ENCODE assay signal across 14 cellular contexts in the genomic region with DNA sequence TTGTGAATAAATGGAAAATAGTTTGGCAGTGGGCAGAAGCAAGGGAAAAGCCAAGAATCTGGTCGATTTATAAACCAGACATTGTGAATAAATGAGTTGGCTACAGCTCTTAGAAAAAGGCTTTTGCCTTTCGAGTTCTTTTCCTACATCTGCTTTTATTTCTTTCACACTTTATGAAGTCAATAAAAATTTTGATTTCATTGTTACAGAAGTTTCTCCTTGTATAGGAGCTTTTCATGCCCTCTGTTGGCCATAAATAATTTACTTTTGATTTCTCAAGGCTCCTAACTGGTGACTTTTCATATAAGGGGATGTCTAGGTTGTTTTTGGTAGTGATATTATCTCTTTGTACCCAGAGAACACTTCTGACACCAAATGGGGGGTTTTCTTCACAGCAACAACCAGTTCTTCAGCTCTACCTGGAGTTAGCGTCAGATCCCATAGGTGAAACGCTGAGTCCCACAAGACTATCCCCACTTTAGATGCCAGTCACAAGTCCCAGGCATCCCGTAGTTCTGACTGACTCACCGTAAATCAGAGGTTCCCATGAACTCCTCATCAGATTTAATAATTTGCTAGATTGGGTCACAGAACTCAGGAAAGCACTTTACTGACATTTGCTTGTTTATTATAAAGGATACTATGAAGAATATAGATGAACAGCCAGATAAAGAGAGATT.
DNase-seq lines count a peak whose midpoint lies in the region; TF ChIP-seq lines count a peak whose summit lies in the region.
"Had no signal": no experiment of that assay in that cellular context is flagged by ENCODE, and none has a peak within 500 bp of the region (broad histone marks: within the 10 kb centered on the region; RNA-seq: fewer than 3 reads in every experiment).

No MANE protein-coding gene starts in this region.

- H3K27me3 Mint-ChIP-seq in osteocyte (ENCODE audit: unreplicated experiment) = no peaks in the 10 kb centered on the region
- H3K27me3 Mint-ChIP-seq in type B pancreatic cell = no peaks in the 10 kb centered on the region

- peak overlapping the region; percentile 63 for H3K27ac ChIP-seq in PC-9
- peak overlapping the region in 3 of 4 donors; percentile 4 to 72 (median 38) for H3K27ac ChIP-seq in esophagus squamous epithelium
- H3K27ac ChIP-seq in Peyer's patch = no peak overlapping the region

- H4K20me1 ChIP-seq in PC-9 (ENCODE audit: insufficient read depth) = no peaks in the 10 kb centered on the region

- H3K79me2 ChIP-seq in PC-9 (ENCODE audit: low read depth) = peaks cover 5% of the 10 kb centered on the region; the same call in 1 of the 2 replicates

- DNase-seq in PC-9 (no peak), esophagus squamous epithelium (lab: John Stamatoyannopoulos, UW) (no peak), osteocyte (ENCODE audit: extremely low spot score, unreplicated experiment) (no peak), type B pancreatic cell (ENCODE audit: extremely low spot score, unreplicated experiment) (no peak), HAP-1 (ENCODE audit: low spot score in 2 of 2) (no peak), Peyer's patch (no peak)
- no peak for DNase-seq in stimulated activated CD4-positive, alpha-beta T cell treated with anti-CD3 and anti-CD28 coated beads, Interleukin-12 subunit alpha, Interleukin-12 subunit beta, amount 100 ng/mL, for 4 hours
- DNase-seq: CD8-positive, alpha-beta memory T cell; GDM1; NCI-H1930; NCI-H774; SHP77; stimulated activated CD4-positive, alpha-beta T cell treated with anti-CD3 and anti-CD28 coated beads, Interleukin-2, amount 100 ng/mL, for 24 hours had no signal

- H3K4me1 ChIP-seq in PC-9 (replicated peaks; ENCODE audit: insufficient read depth) (peaks cover 26% of the 10 kb centered on the region), esophagus squamous epithelium (peaks cover 4 to 78% (median 24%) of the 10 kb centered on the region in 3 donors), HAP-1 (peaks cover 19% of the 10 kb centered on the region), Peyer's patch (peaks cover 0 to 45% (median 0%) of the 10 kb centered on the region in 4 donors)

- H3K4me3 Mint-ChIP-seq in osteocyte (ENCODE audit: unreplicated experiment) (no peak overlapping the region), type B pancreatic cell (no peak overlapping the region)
- H3K4me3 Mint-ChIP-seq: CD8-positive, alpha-beta memory T cell; memory B cell had no signal

- H3K9me3 Mint-ChIP-seq in osteocyte (ENCODE audit: unreplicated experiment) (no peaks in the 10 kb centered on the region), type B pancreatic cell (no peaks in the 10 kb centered on the region)
- H3K9me3 Mint-ChIP-seq: CD8-positive, alpha-beta memory T cell; memory B cell had no signal

- no peak overlapping the region for H3K4me3 ChIP-seq in PC-9
- no peak overlapping the region for H3K4me3 ChIP-seq in esophagus squamous epithelium
- H3K4me3 ChIP-seq in HAP-1 = no peak overlapping the region
- H3K4me3 ChIP-seq in Peyer's patch = no peak overlapping the region

- H3K36me3 Mint-ChIP-seq in osteocyte (ENCODE audit: unreplicated experiment) (peaks cover 3% of the 10 kb centered on the region), type B pancreatic cell (peaks cover 11% of the 10 kb centered on the region)
- H3K36me3 Mint-ChIP-seq: CD8-positive, alpha-beta memory T cell; memory B cell had no signal

- H3K36me3 ChIP-seq in PC-9 (ENCODE audit: low read depth) (no peaks in the 10 kb centered on the region), esophagus squamous epithelium (no peaks in the 10 kb centered on the region), HAP-1 (replicated peaks) (no peaks in the 10 kb centered on the region), Peyer's patch (no peaks in the 10 kb centered on the region)

- H3F3A ChIP-seq in PC-9 (ENCODE audit: insufficient read depth, low read depth) = peaks cover 14% of the 10 kb centered on the region

- no peaks in the 10 kb centered on the region for H3K9me2 ChIP-seq in PC-9 (ENCODE audit: insufficient read depth)

- TF ChIP-seq CTCF in PC-9 (conservative IDR thresholded peaks at IDR 0.05) = no peak; the same call in 1 of the 2 replicates
- TF ChIP-seq CTCF in esophagus squamous epithelium (IDR thresholded peaks at IDR 0.05) = no peak
- peak; percentile 31 for TF ChIP-seq CTCF in osteocyte (IDR thresholded peaks at IDR 0.05)
- TF ChIP-seq CTCF in type B pancreatic cell (conservative IDR thresholded peaks at IDR 0.05) = no peak
- no peak for TF ChIP-seq CTCF in Peyer's patch (IDR thresholded peaks at IDR 0.05)

- intact Hi-C loops in PC-9 (cut with micrococcal nuclease; ENCODE audit: unreplicated experiment) (no loop called here), esophagus squamous epithelium (cut with DNase I) (no loop called here)

- no TSS peak for BruUV-seq in PC-9 (replicated peaks; lab: Mats Ljungman, UMichigan)

- no peak overlapping the region for H2AFZ ChIP-seq in PC-9

- no peak for TF ChIP-seq POLR2A in esophagus squamous epithelium (IDR thresholded peaks at IDR 0.05)
- no peak for TF ChIP-seq POLR2A in Peyer's patch (IDR thresholded peaks at IDR 0.05)

- POLR2A ChIA-PET in PC-9 (lab: Charles Lee; ENCODE audit: unreplicated experiment) = interaction anchor here (0.6 kb wide), 1 partner anchor 163 kb away, joined by 5 read pairs; no protein-coding TSS in a partner anchor

- CTCF ChIA-PET in PC-9 (lab: Charles Lee) = no interaction called here

- H3K4me2 ChIP-seq in PC-9 = peak overlapping the region; percentile 59

- no peaks in the 10 kb centered on the region for H3K27me3 ChIP-seq in PC-9 (ENCODE audit: insufficient read depth, low read depth)
- H3K27me3 ChIP-seq in esophagus squamous epithelium = no peaks in the 10 kb centered on the region
- no peaks in the 10 kb centered on the region for H3K27me3 ChIP-seq in HAP-1 (ENCODE audit: low read depth)
- H3K27me3 ChIP-seq in Peyer's patch = no peaks in the 10 kb centered on the region

- H3K27ac Mint-ChIP-seq in osteocyte (ENCODE audit: unreplicated experiment) (peak overlapping the region; percentile 28), type B pancreatic cell (peak overlapping the region; percentile 37)
- H3K27ac Mint-ChIP-seq: CD8-positive, alpha-beta memory T cell; memory B cell had no signal

- no peaks in the 10 kb centered on the region for H3K9me3 ChIP-seq in PC-9 (ENCODE audit: insufficient read depth, low read depth)
- no peaks in the 10 kb centered on the region for H3K9me3 ChIP-seq in esophagus squamous epithelium
- no peaks in the 10 kb centered on the region for H3K9me3 ChIP-seq in HAP-1
- H3K9me3 ChIP-seq in Peyer's patch = no peaks in the 10 kb centered on the region

- H3K4me1 Mint-ChIP-seq in osteocyte (ENCODE audit: unreplicated experiment) = peaks cover 40% of the 10 kb centered on the region
- peaks cover 10% of the 10 kb centered on the region for H3K4me1 Mint-ChIP-seq in type B pancreatic cell (ENCODE audit: unreplicated experiment)
- H3K4me1 Mint-ChIP-seq: CD8-positive, alpha-beta memory T cell had no signal

- in situ Hi-C loops in HAP-1 (cut with MboI; ENCODE audit: low sequenced_read_pairs) = no loop called here

- 78 to 83% methylated on average over 6 of the region's 6 CpGs for WGBS in esophagus squamous epithelium, 2 donors

Comparison
In these comparisons a context has a peak if more than half of its experiments do, and no peak if none do; other contexts are left out.
1. H3K27ac ChIP-seq: peak in PC-9 (single experiment) and esophagus squamous epithelium (3 of 4); none in Peyer's patch (0 of 4).